1 cellular context compared by ENCODE assay signal in the genomic region with DNA sequence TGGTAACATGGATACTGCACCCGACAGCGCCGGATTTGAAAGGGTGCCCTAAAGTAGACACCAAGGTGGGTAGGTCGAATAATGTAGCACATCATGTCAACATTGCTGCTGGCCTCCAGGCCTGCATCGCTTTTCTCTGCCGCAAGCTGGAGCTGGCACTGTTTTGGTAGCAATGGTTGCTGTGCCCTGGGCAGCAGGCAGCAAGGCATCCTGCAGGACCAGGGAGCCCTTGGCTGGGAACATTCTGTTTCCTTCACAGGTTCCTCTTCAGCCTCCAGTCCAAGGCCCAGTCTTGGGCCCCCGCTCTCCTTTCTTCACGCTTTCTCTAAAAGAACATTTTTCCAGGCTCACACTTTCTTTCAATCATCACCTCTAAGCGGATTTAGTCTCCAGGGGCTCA.
TF ChIP-seq lines count a peak whose summit lies in the region.

No MANE protein-coding gene starts in this region.

TF ChIP-seq in IMR-90, 13 proteins besides CTCF, POLR2A, EP300 and RAD21 (continued from another document):
- TF ChIP-seq USF2 (IDR thresholded peaks at IDR 0.05; ENCODE audit: low read depth, low read length) (no peak), RFX5 (IDR thresholded peaks at IDR 0.05; ENCODE audit: low read depth, low read length) (no peak), CHD1 (IDR thresholded peaks at IDR 0.05; ENCODE audit: low read depth, low read length) (no peak), MAZ (IDR thresholded peaks at IDR 0.05; ENCODE audit: borderline replicate concordance, low read depth, low read length) (no peak), NFE2L2 (IDR thresholded peaks at IDR 0.05; ENCODE audit: low read depth, low read length) (no peak), CEBPB (IDR thresholded peaks at IDR 0.05; ENCODE audit: low read depth, low read length) (no peak), FOS (IDR thresholded peaks at IDR 0.05; ENCODE audit: low read depth, low read length) (no peak), SMC3 (IDR thresholded peaks at IDR 0.05; ENCODE audit: low read depth, low read length) (no peak)
- TF ChIP-seq, protein P1, sequence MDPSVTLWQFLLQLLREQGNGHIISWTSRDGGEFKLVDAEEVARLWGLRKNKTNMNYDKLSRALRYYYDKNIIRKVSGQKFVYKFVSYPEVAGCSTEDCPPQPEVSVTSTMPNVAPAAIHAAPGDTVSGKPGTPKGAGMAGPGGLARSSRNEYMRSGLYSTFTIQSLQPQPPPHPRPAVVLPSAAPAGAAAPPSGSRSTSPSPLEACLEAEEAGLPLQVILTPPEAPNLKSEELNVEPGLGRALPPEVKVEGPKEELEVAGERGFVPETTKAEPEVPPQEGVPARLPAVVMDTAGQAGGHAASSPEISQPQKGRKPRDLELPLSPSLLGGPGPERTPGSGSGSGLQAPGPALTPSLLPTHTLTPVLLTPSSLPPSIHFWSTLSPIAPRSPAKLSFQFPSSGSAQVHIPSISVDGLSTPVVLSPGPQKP (IDR thresholded peaks at IDR 0.05; ENCODE audit: borderline replicate concordance, low read depth, low read length) = no peak
TF ChIP-seq in IMR-90: peak in this region for 0.
